ENCODE assay signal across 6 cellular contexts in the genomic region with DNA sequence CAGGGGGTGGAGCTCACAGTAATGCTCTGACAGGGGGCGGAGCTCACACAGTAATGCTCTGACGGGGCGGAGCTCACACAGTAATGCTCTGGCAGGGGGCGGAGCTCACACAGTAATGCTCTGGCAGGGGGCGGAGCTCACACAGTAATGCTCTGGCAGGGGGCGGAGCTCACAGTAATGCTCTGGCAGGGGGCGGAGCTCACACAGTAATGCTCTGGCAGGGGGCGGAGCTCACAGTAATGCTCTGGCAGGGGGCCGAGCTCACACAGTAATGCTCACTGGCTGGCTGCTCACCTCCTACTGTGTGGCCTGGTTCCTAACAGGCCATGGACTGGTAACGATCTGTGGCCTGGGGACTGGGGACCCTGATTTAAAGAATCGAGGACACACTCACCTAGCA. TPM values are rescaled to one million over a fixed set of nuclear protein-coding genes. Genes with fewer than 3 reads are reported as not detected.
A peak's percentile ranks its signal among the peaks of the same experiment; 100 is the strongest.
DNase-seq lines count a peak whose midpoint lies in the region; ATAC-seq, FAIRE-seq and TF ChIP-seq lines count a peak whose summit lies in the region.
"Not testable (repeated sequence)": the region's sequence is repeated elsewhere in the genome, so short reads cannot be mapped to it uniquely, and the experiment has no call there.

No MANE protein-coding gene starts in this region.

- H3K4me1 Mint-ChIP-seq in activated CD8-positive, alpha-beta T cell treated with anti-CD3 and anti-CD28 coated beads for 36 hours (ENCODE audit: low read depth); activated naive CD4-positive, alpha-beta T cell treated with anti-CD3 and anti-CD28 coated beads for 36 hours (ENCODE audit: low read depth); osteocyte (ENCODE audit: unreplicated experiment): not testable (repeated sequence)

- H3K4me2 ChIP-seq in HepG2 (ENCODE audit: low read depth, low read length): not testable (repeated sequence)

- peaks cover 12% of the 10 kb centered on the region for H3K36me3 ChIP-seq in MG63
- not testable (repeated sequence) for H3K36me3 ChIP-seq in HepG2 (replicated peaks in 1 of 2; ENCODE audit: control insufficient read depth in 1 of 2, insufficient read depth in 2 of 2, low read length in 2 of 2)

- not testable (repeated sequence) for H3K9me3 ChIP-seq in MG63; HepG2 (ENCODE audit: low read length)

- H3K27ac Mint-ChIP-seq in activated CD8-positive, alpha-beta T cell treated with anti-CD3 and anti-CD28 coated beads for 36 hours; osteocyte (ENCODE audit: unreplicated experiment): not testable (repeated sequence)
- H3K27ac Mint-ChIP-seq in activated naive CD4-positive, alpha-beta T cell treated with anti-CD3 and anti-CD28 coated beads for 36 hours: peak overlapping the region; percentile 30

- ATAC-seq in activated CD8-positive, alpha-beta T cell treated with anti-CD3 and anti-CD28 coated beads for 36 hours; HepG2: not testable (repeated sequence)

- H3K27me3 ChIP-seq in MG63; HepG2 (ENCODE audit: control insufficient read depth in 1 of 2, insufficient read depth in 2 of 2, low read length in 2 of 2): not testable (repeated sequence)

- H3K36me3 Mint-ChIP-seq in activated CD8-positive, alpha-beta T cell treated with anti-CD3 and anti-CD28 coated beads for 36 hours (ENCODE audit: low read depth): peaks cover 41% of the 10 kb centered on the region
- H3K36me3 Mint-ChIP-seq in activated naive CD4-positive, alpha-beta T cell treated with anti-CD3 and anti-CD28 coated beads for 36 hours (ENCODE audit: low read depth): peaks cover 19% of the 10 kb centered on the region
- H3K36me3 Mint-ChIP-seq in osteocyte (ENCODE audit: unreplicated experiment): peaks cover 24% of the 10 kb centered on the region

- CTCF ChIA-PET in activated CD8-positive, alpha-beta T cell treated with anti-CD3 and anti-CD28 coated beads for 36 hours (lab: Charles Lee); activated naive CD4-positive, alpha-beta T cell treated with anti-CD3 and anti-CD28 coated beads for 36 hours (lab: Charles Lee); HepG2 (lab: Yijun Ruan, JAX; ENCODE audit: low intra/inter-chr PET ratio, low total read pairs): not testable (repeated sequence)

- not testable (repeated sequence) for H3K27ac ChIP-seq in HepG2 (ENCODE audit: extremely low read length, insufficient read depth, low read length)

- in situ Hi-C loops in HepG2 (cut with HindIII; ENCODE audit: extremely low pct_ligation_motif_present, low pct_unique_long_range_greater_than_20kb): loop anchor here (25.0 kb wide), 1 partner anchor 275 kb away; no protein-coding TSS in a partner anchor

- not testable (repeated sequence) for FAIRE-seq in HepG2 (lab: Jason Lieb, UNC)

- 90% methylated on average over 8 of the region's 11 CpGs for WGBS in HepG2 (ENCODE audit: low lambda C conversion rate)

- H3K27me3 Mint-ChIP-seq in activated CD8-positive, alpha-beta T cell treated with anti-CD3 and anti-CD28 coated beads for 36 hours; activated naive CD4-positive, alpha-beta T cell treated with anti-CD3 and anti-CD28 coated beads for 36 hours (ENCODE audit: low read depth); osteocyte (ENCODE audit: unreplicated experiment): not testable (repeated sequence)

- H3K4me1 ChIP-seq in HepG2 (ENCODE audit: insufficient read depth, low read length): not testable (repeated sequence)

- intact Hi-C loops in activated CD8-positive, alpha-beta T cell treated with anti-CD3 and anti-CD28 coated beads for 36 hours (cut with micrococcal nuclease); activated naive CD4-positive, alpha-beta T cell treated with anti-CD3 and anti-CD28 coated beads for 36 hours (cut with micrococcal nuclease); HepG2 (cut with micrococcal nuclease; ENCODE audit: unreplicated experiment): not testable (repeated sequence)

- not testable (repeated sequence) for BruUV-seq in HepG2 (replicated peaks; lab: Mats Ljungman, UMichigan)

- TF ChIP-seq EP300 in HepG2 (IDR thresholded peaks at IDR 0.05; ENCODE audit: low read depth in 2 of 2, low read length in 2 of 2); HepG2 (CRISPR knock-in tag; IDR thresholded peaks at IDR 0.05; ENCODE audit: borderline replicate concordance): not testable (repeated sequence)

- TF ChIP-seq CTCF in activated CD8-positive, alpha-beta T cell treated with anti-CD3 and anti-CD28 coated beads for 36 hours (IDR thresholded peaks at IDR 0.05); HepG2 (CRISPR knock-in tag; IDR thresholded peaks at IDR 0.05); osteocyte (IDR thresholded peaks at IDR 0.05): not testable (repeated sequence)

- peak; percentile 51 for DNase-seq in MG63
- DNase-seq in activated CD8-positive, alpha-beta T cell treated with anti-CD3 and anti-CD28 coated beads for 36 hours: peak; percentile 41
- DNase-seq in activated naive CD4-positive, alpha-beta T cell treated with anti-CD3 and anti-CD28 coated beads for 36 hours; HepG2 (ENCODE audit: low spot score): not testable (repeated sequence)
- peak; percentile 53 for DNase-seq in osteocyte (ENCODE audit: extremely low spot score, unreplicated experiment)
- peak; percentile 39 for DNase-seq in stimulated activated CD4-positive, alpha-beta T cell treated with anti-CD3 and anti-CD28 coated beads, Interleukin-1b, Interleukin-23, amount 100 ng/mL, for 48 hours

- POLR2A ChIA-PET in activated CD8-positive, alpha-beta T cell treated with anti-CD3 and anti-CD28 coated beads for 36 hours (lab: Charles Lee); HepG2 (lab: Yijun Ruan, JAX): not testable (repeated sequence)

- TF ChIP-seq POLR2A in HepG2 (IDR thresholded peaks at IDR 0.05; ENCODE audit: insufficient read depth in 1 of 2, low read depth in 2 of 2, low read length in 2 of 2): not testable (repeated sequence)

- not testable (repeated sequence) for H3K4me3 ChIP-seq in MG63; HepG2 (replicated peaks in 1 of 3; ENCODE audit: insufficient read depth in 1 of 3, low read depth in 2 of 3, low read length in 3 of 3)

- H3K79me2 ChIP-seq in HepG2 (ENCODE audit: insufficient read depth, low read length): not testable (repeated sequence)

- TF ChIP-seq RAD21 in HepG2 (CRISPR knock-in tag; IDR thresholded peaks at IDR 0.05): not testable (repeated sequence)

- H2AFZ ChIP-seq in HepG2 (ENCODE audit: low read length): not testable (repeated sequence)

- H3K4me3 Mint-ChIP-seq in activated CD8-positive, alpha-beta T cell treated with anti-CD3 and anti-CD28 coated beads for 36 hours; activated naive CD4-positive, alpha-beta T cell treated with anti-CD3 and anti-CD28 coated beads for 36 hours; osteocyte (ENCODE audit: unreplicated experiment): not testable (repeated sequence)

- H4K20me1 ChIP-seq in HepG2 (ENCODE audit: insufficient read depth, low read length): not testable (repeated sequence)

- not testable (repeated sequence) for H3K9me3 Mint-ChIP-seq in activated CD8-positive, alpha-beta T cell treated with anti-CD3 and anti-CD28 coated beads for 36 hours; activated naive CD4-positive, alpha-beta T cell treated with anti-CD3 and anti-CD28 coated beads for 36 hours; osteocyte (ENCODE audit: unreplicated experiment)

- not testable (repeated sequence) for H3K9ac ChIP-seq in HepG2 (ENCODE audit: insufficient read depth, low read depth, low read length)

RNA-seq across cellular contexts. Expression of a gene that starts 53.9 kb away (rescaled TPM):
- total RNA-seq in MG63 (2014; rRNA removed; shearing (Covaris generic); ENCODE audit: low replicate concordance): 6.3 and 22.2 TPM in 2 replicates
- 10 to 100 TPM; 41.9 to 43.0 TPM for total RNA-seq in activated CD8-positive, alpha-beta T cell treated with anti-CD3 and anti-CD28 coated beads for 36 hours
- 10 to 100 TPM; 40.0 to 46.6 TPM for total RNA-seq in activated naive CD4-positive, alpha-beta T cell treated with anti-CD3 and anti-CD28 coated beads for 36 hours
- total RNA-seq in HepG2 (2016; rRNA removed; fragmentation: Illumina TruSeq; extraction: Trizol) (3.5 and 5.8 TPM in 2 replicates), osteocyte (42.9 and 54.2 TPM in 2 replicates)
- total RNA-seq in HepG2 (2016; cell fraction: cytosol; rRNA removed; fragmentation: Illumina TruSeq; extraction: Trizol; ENCODE audit: low read depth): 1.8 and 2.6 TPM in 2 replicates
- total RNA-seq in HepG2 (2016; cell fraction: insoluble cytoplasmic fraction; rRNA removed; fragmentation: Illumina TruSeq; extraction: Trizol): 4.0 and 5.9 TPM in 2 replicates
- 3.4 and 3.7 TPM in 2 replicates for total RNA-seq in HepG2 (2016; cell fraction: membrane; rRNA removed; fragmentation: Illumina TruSeq; extraction: Trizol)
- 5.5 and 5.8 TPM in 2 replicates for total RNA-seq in HepG2 (2016; cell fraction: nucleus; rRNA removed; fragmentation: Illumina TruSeq; extraction: Trizol)
- polyA plus RNA-seq in HepG2 (2011; rRNA removed): 4.6 and 7.5 TPM in 2 replicates
- 2.7 and 3.4 TPM in 2 replicates for polyA plus RNA-seq in HepG2 (2011; cell fraction: cytosol; rRNA removed)
- polyA plus RNA-seq in HepG2 (2011; cell fraction: nucleus; rRNA removed): 35.4 and 45.4 TPM in 2 replicates
- 6.7 and 12.2 TPM in 2 replicates for polyA plus RNA-seq in HepG2 (2012)
- 0.76 and 1.1 TPM in 2 replicates for polyA plus RNA-seq in HepG2 (2016; cell fraction: cytosol; fragmentation: Illumina TruSeq; extraction: Trizol; ENCODE audit: low read depth)
- polyA plus RNA-seq in HepG2 (2016; cell fraction: insoluble cytoplasmic fraction; fragmentation: Illumina TruSeq; extraction: Trizol; ENCODE audit: low read depth): 7.3 TPM in 2 replicates
- 1.9 TPM in 2 replicates for polyA plus RNA-seq in HepG2 (2016; cell fraction: membrane; fragmentation: Illumina TruSeq; extraction: Trizol; ENCODE audit: low read depth)
- polyA plus RNA-seq in HepG2 (2016; cell fraction: nucleus; fragmentation: Illumina TruSeq; extraction: Trizol; ENCODE audit: insufficient read depth, low read depth): 24.9 and 28.1 TPM in 2 replicates
- 14.4 and 18.0 TPM in 2 replicates for polyA minus RNA-seq in HepG2 (2011; rRNA and poly(A)+ RNA removed; ENCODE audit: low replicate concordance)
- 4.1 and 6.0 TPM in 2 replicates for polyA minus RNA-seq in HepG2 (2011; cell fraction: cytosol; rRNA and poly(A)+ RNA removed)
- 4.2 and 5.2 TPM in 2 replicates for polyA minus RNA-seq in HepG2 (2011; cell fraction: nucleus; rRNA and poly(A)+ RNA removed)
